8 cellular contexts compared by ENCODE assay signal in genomic region chr6:24667378-24667803, GRCh38. TPM values are rescaled to one million over a fixed set of nuclear protein-coding genes. Genes with fewer than 3 reads are reported as not detected.
A peak's percentile ranks its signal among the peaks of the same experiment; 100 is the strongest.
DNase-seq lines count a peak whose midpoint lies in the region; ATAC-seq and TF ChIP-seq lines count a peak whose summit lies in the region.

No MANE protein-coding gene starts in this region.

- peaks cover 0 to 34% of the 10 kb centered on the region in 2 donors for H3K4me1 ChIP-seq in right atrium auricular region

- H3K4me3 Mint-ChIP-seq in activated CD8-positive, alpha-beta T cell treated with anti-CD3 and anti-CD28 coated beads, Interleukin-2, amount 10 ng/mL, durations not matched to agents 7 days and 5 days: peak overlapping the region; percentile 98

- CTCF ChIA-PET in activated CD8-positive, alpha-beta T cell treated with anti-CD3 and anti-CD28 coated beads, Interleukin-2, amount 10 ng/mL, durations not matched to agents 7 days and 5 days (lab: Charles Lee): interaction anchor here (0.8 to 3.2 kb wide), 11 partner anchors 9 to 267 kb away, joined by 3 to 25 read pairs (median 5); partner anchors contain the start of genes ALDH5A1, C6orf62 and KIAA0319

- H3K9me3 ChIP-seq in right atrium auricular region: no peaks in the 10 kb centered on the region

- POLR2A ChIA-PET in activated CD8-positive, alpha-beta T cell treated with anti-CD3 and anti-CD28 coated beads, Interleukin-2, amount 10 ng/mL, durations not matched to agents 7 days and 5 days (lab: Charles Lee): interaction anchor here (1.0 to 2.9 kb wide), 7 partner anchors 22 to 87 kb away, joined by 3 to 17 read pairs (median 5); partner anchors contain the start of genes C6orf62 and KIAA0319

- H3K27me3 ChIP-seq in right atrium auricular region: no peaks in the 10 kb centered on the region

- peaks cover 12% of the 10 kb centered on the region for H3K36me3 ChIP-seq in right atrium auricular region

- intact Hi-C loops in posterior vena cava (cut with DNase I): no loop called here

- H3K27ac Mint-ChIP-seq in activated CD8-positive, alpha-beta T cell treated with anti-CD3 and anti-CD28 coated beads, Interleukin-2, amount 10 ng/mL, durations not matched to agents 7 days and 5 days: peak overlapping the region; percentile 100

- peaks cover 45% of the 10 kb centered on the region for H3K4me1 Mint-ChIP-seq in activated CD8-positive, alpha-beta T cell treated with anti-CD3 and anti-CD28 coated beads, Interleukin-2, amount 10 ng/mL, durations not matched to agents 7 days and 5 days (ENCODE audit: low read depth)

- no peaks in the 10 kb centered on the region for H3K27me3 Mint-ChIP-seq in activated CD8-positive, alpha-beta T cell treated with anti-CD3 and anti-CD28 coated beads, Interleukin-2, amount 10 ng/mL, durations not matched to agents 7 days and 5 days (ENCODE audit: low read depth)

- peaks cover 28% of the 10 kb centered on the region for H3K9me3 Mint-ChIP-seq in activated CD8-positive, alpha-beta T cell treated with anti-CD3 and anti-CD28 coated beads, Interleukin-2, amount 10 ng/mL, durations not matched to agents 7 days and 5 days (ENCODE audit: insufficient read depth)

- H3K36me3 Mint-ChIP-seq in activated CD8-positive, alpha-beta T cell treated with anti-CD3 and anti-CD28 coated beads, Interleukin-2, amount 10 ng/mL, durations not matched to agents 7 days and 5 days (ENCODE audit: low read depth): peaks cover 56% of the 10 kb centered on the region

- no peak for TF ChIP-seq CTCF in right atrium auricular region (IDR thresholded peaks at IDR 0.05)

- H3K4me3 ChIP-seq in right atrium auricular region (peak overlapping the region; percentile 68 to 79), skeletal muscle cell (ENCODE audit: low read depth, low read length) (peak overlapping the region; percentile 100)

- ATAC-seq in HG03342 (IDR thresholded peaks at IDR 0.05; ENCODE audit: unreplicated experiment): peak; percentile 4
- ATAC-seq in activated CD8-positive, alpha-beta T cell treated with anti-CD3 and anti-CD28 coated beads, Interleukin-2, amount 10 ng/mL, durations not matched to agents 7 days and 5 days: no peak

- peak; percentile 24 for DNase-seq in NCI-H146 (lab: John Stamatoyannopoulos, UW)
- no peak for DNase-seq in NCI-H146 treated with DMSO at 0.1 percent for 48 hours (lab: John Stamatoyannopoulos, UW; ENCODE audit: unreplicated experiment)
- no peak for DNase-seq in activated CD8-positive, alpha-beta T cell treated with anti-CD3 and anti-CD28 coated beads, Interleukin-2, amount 10 ng/mL, durations not matched to agents 7 days and 5 days
- DNase-seq in right atrium auricular region (ENCODE audit: low spot score): no peak
- DNase-seq in skeletal muscle cell (ENCODE audit: low read depth): no peak
- no peak for DNase-seq in posterior vena cava (ENCODE audit: low spot score)
- no peak for DNase-seq in NCI-H526 (lab: John Stamatoyannopoulos, UW)

- peak overlapping the region; percentile 91 to 93 for H3K27ac ChIP-seq in right atrium auricular region

RNA-seq across cellular contexts. Expression of gene ACOT13, which starts 0.5 kb away (rescaled TPM):
- total RNA-seq in activated CD8-positive, alpha-beta T cell treated with anti-CD3 and anti-CD28 coated beads, Interleukin-2, amount 10 ng/mL, durations not matched to agents 7 days and 5 days: 10 to 100 TPM; 21.3 to 22.6 TPM
- total RNA-seq in right atrium auricular region (10 to 100 TPM; 12.0 to 19.9 TPM), posterior vena cava (10 to 100 TPM; 10.4 to 11.4 TPM)

RNA-seq across cellular contexts. Expression of gene TDP2, which starts 0.7 kb away (rescaled TPM):
- 10 to 100 TPM; 43.0 to 44.0 TPM for total RNA-seq in activated CD8-positive, alpha-beta T cell treated with anti-CD3 and anti-CD28 coated beads, Interleukin-2, amount 10 ng/mL, durations not matched to agents 7 days and 5 days
- total RNA-seq in right atrium auricular region (10 to 100 TPM; 18.5 to 22.2 TPM), posterior vena cava (10 to 100 TPM; 25.8 to 32.8 TPM)

RNA-seq across cellular contexts. Expression of gene KIAA0319, which starts 21.4 kb away (rescaled TPM):
- total RNA-seq in activated CD8-positive, alpha-beta T cell treated with anti-CD3 and anti-CD28 coated beads, Interleukin-2, amount 10 ng/mL, durations not matched to agents 7 days and 5 days: under 1 TPM in 1 of 2 experiments, not detected in 1; 0.10 TPM
- under 1 TPM in 1 of 2 donors, not detected in 1; 0.11 TPM for total RNA-seq in right atrium auricular region
- under 1 TPM in 1 of 2 donors, not detected in 1; 0.09 TPM for total RNA-seq in posterior vena cava

RNA-seq across cellular contexts. Expression of gene C6orf62, which starts 51.6 kb away (rescaled TPM):
- total RNA-seq in activated CD8-positive, alpha-beta T cell treated with anti-CD3 and anti-CD28 coated beads, Interleukin-2, amount 10 ng/mL, durations not matched to agents 7 days and 5 days: 100 to 1,000 TPM; 121 to 128 TPM
- 10 to 100 TPM; 24.0 to 47.4 TPM for total RNA-seq in right atrium auricular region
- 10 to 100 TPM; 63.9 to 70.3 TPM for total RNA-seq in posterior vena cava
